In the genomic region with DNA sequence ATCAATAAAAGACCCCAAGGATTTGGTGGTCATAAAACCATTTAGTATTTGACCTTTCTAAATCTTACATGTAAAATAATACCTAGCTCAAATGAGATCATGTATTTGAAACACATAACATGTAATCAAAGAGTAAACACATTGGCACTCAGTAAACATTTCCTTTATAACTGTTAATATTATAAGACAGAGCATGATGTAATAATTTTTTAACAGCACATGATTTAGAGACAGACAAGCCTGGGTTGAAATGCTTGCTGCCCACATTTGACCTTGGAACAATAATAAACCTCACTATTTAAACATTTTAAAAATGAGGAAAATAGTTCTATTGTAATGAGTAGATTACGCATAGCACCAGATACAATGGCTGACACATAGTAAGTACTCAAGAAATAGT, we compare ENCODE assay signal across 21 cellular contexts.
A peak's percentile ranks its signal among the peaks of the same experiment; 100 is the strongest.
DNase-seq lines count a peak whose midpoint lies in the region; ATAC-seq, FAIRE-seq and TF ChIP-seq lines count a peak whose summit lies in the region.
"Had no signal": no experiment of that assay in that cellular context is flagged by ENCODE, and none has a peak within 500 bp of the region (broad histone marks: within the 10 kb centered on the region; RNA-seq: fewer than 3 reads in every experiment).

No MANE protein-coding gene starts in this region.

- H3K9me3 Mint-ChIP-seq in GM23338: no peaks in the 10 kb centered on the region
- H3K9me3 Mint-ChIP-seq in progenitor cell of endocrine pancreas (ENCODE audit: low read depth): no peaks in the 10 kb centered on the region
- H3K9me3 Mint-ChIP-seq: CD8-positive, alpha-beta T cell; H9 had no signal

- H3K4me1 ChIP-seq in GM23338 (ENCODE audit: insufficient read depth) (peaks cover 10% of the 10 kb centered on the region), pancreas (peaks cover 0 to 8% (median 0%) of the 10 kb centered on the region in 3 donors)
- H3K4me1 ChIP-seq: BLaER1, Caco-2 had no signal

- H3K27ac Mint-ChIP-seq in GM23338: 0 out of 2 replicates have a peak overlapping the region, but pooled peaks have one; percentile 22
- H3K27ac Mint-ChIP-seq in progenitor cell of endocrine pancreas: no peak overlapping the region
- H3K27ac Mint-ChIP-seq: B cell; CD4-positive, CD25-positive, alpha-beta regulatory T cell; CD8-positive, alpha-beta T cell had no signal

- no peaks in the 10 kb centered on the region for H4K20me1 ChIP-seq in GM23338 (replicated peaks; ENCODE audit: insufficient read depth)
- H4K20me1 ChIP-seq: BLaER1 had no signal

- no peak for FAIRE-seq in pancreas (lab: Jason Lieb, UNC)
- FAIRE-seq: G401.6, GM12892 had no signal

- H3K4me3 Mint-ChIP-seq in GM23338 (no peak overlapping the region), progenitor cell of endocrine pancreas (ENCODE audit: low read depth) (no peak overlapping the region)
- H3K4me3 Mint-ChIP-seq: B cell; CD4-positive, CD25-positive, alpha-beta regulatory T cell; CD8-positive, alpha-beta T cell; H9 had no signal

- WGBS in pancreas, 2 donors: 68 to 71% methylated on average over 1 of the region's 1 CpG

- no peaks in the 10 kb centered on the region for H3K36me3 Mint-ChIP-seq in GM23338 (ENCODE audit: low read depth)
- no peaks in the 10 kb centered on the region for H3K36me3 Mint-ChIP-seq in progenitor cell of endocrine pancreas (ENCODE audit: insufficient read depth)
- H3K36me3 Mint-ChIP-seq: CD4-positive, CD25-positive, alpha-beta regulatory T cell; CD8-positive, alpha-beta T cell had no signal

- DNase-seq in GM23338 (ENCODE audit: low spot score) (no peak), LNCaP clone FGC (ENCODE audit: low read depth) (peak; percentile 62), pancreas (no peak), medulla oblongata (ENCODE audit: extremely low spot score) (no peak), progenitor cell of endocrine pancreas (ENCODE audit: low spot score, unreplicated experiment) (no peak), DMS79 treated with DMSO at 0.1 percent for 48 hours (lab: John Stamatoyannopoulos, UW) (no peak)
- DNase-seq: Caco-2; CD4-positive, CD25-positive, alpha-beta regulatory T cell; CD8-positive, alpha-beta T cell; DMS153; DND-41; GM23248; H9 had no signal

- H3K27me3 ChIP-seq in GM23338 (ENCODE audit: insufficient read depth) (no peaks in the 10 kb centered on the region), pancreas (no peaks in the 10 kb centered on the region)
- H3K27me3 ChIP-seq: BLaER1 had no signal

- no peaks in the 10 kb centered on the region for H3K79me2 ChIP-seq in GM23338 (replicated peaks; ENCODE audit: insufficient read depth)

- H3K9me3 ChIP-seq in pancreas: no peaks in the 10 kb centered on the region
- H3K9me3 ChIP-seq: BLaER1, Caco-2 had no signal

- H3K4me1 Mint-ChIP-seq in GM23338: peaks cover 11% of the 10 kb centered on the region; the same call in 2 of the 3 replicates
- H3K4me1 Mint-ChIP-seq in progenitor cell of endocrine pancreas (ENCODE audit: low read depth): peaks cover 6% of the 10 kb centered on the region
- H3K4me1 Mint-ChIP-seq: B cell; CD4-positive, CD25-positive, alpha-beta regulatory T cell had no signal

- ATAC-seq in GM23338 (no peak), pancreas (peak in 3 of 4 donors; percentile 38 to 62 (median 55)), GM21526 (IDR thresholded peaks at IDR 0.05; ENCODE audit: low FRiP score, unreplicated experiment) (no peak)
- ATAC-seq: CD8-positive, alpha-beta T cell; HCT116 had no signal

- intact Hi-C loops in pancreas (cut with DNase I): no loop called here

- H3K36me3 ChIP-seq in GM23338 (ENCODE audit: insufficient read depth): no peaks in the 10 kb centered on the region
- H3K36me3 ChIP-seq in pancreas: no peaks in the 10 kb centered on the region
- H3K36me3 ChIP-seq: BLaER1 had no signal

- H3K27me3 Mint-ChIP-seq in GM23338 (ENCODE audit: insufficient read depth, low read depth, poor library complexity) (no peaks in the 10 kb centered on the region), progenitor cell of endocrine pancreas (no peaks in the 10 kb centered on the region)

- H3K4me3 ChIP-seq in GM23338 (no peak overlapping the region), LNCaP clone FGC (ENCODE audit: low read depth, low read length) (no peak overlapping the region), pancreas (no peak overlapping the region)
- H3K4me3 ChIP-seq: BLaER1, GM23248 had no signal

- H3K9me2 ChIP-seq in GM23338 (ENCODE audit: insufficient read depth): no peaks in the 10 kb centered on the region

- H2AFZ ChIP-seq in GM23338: no peak overlapping the region
- H2AFZ ChIP-seq: GM23248 had no signal

- H3F3A ChIP-seq in GM23338 (replicated peaks; ENCODE audit: low read depth): no peaks in the 10 kb centered on the region

- TF ChIP-seq CTCF in GM23338 (conservative IDR thresholded peaks at IDR 0.05; ENCODE audit: low read depth in 2 of 2) (no peak), LNCaP clone FGC (IDR thresholded peaks at IDR 0.05; ENCODE audit: control insufficient read depth, extremely low read depth, insufficient read depth) (no peak), VCaP (conservative IDR thresholded peaks at IDR 0.05) (no peak), pancreas (IDR thresholded peaks at IDR 0.05) (no peak), progenitor cell of endocrine pancreas (IDR thresholded peaks at IDR 0.05; ENCODE audit: unreplicated experiment) (no peak)

- H3K27ac ChIP-seq in GM23338 (ENCODE audit: low read depth): no peak overlapping the region
- peak overlapping the region; percentile 60 for H3K27ac ChIP-seq in VCaP
- no peak overlapping the region for H3K27ac ChIP-seq in pancreas
- H3K27ac ChIP-seq: BLaER1, C4-2B, GM23248 had no signal

- H3K4me2 ChIP-seq in GM23338: no peak overlapping the region
- H3K4me2 ChIP-seq: BLaER1 had no signal

TF ChIP-seq in GM23338, 12 proteins besides CTCF, POLR2A, EP300 and RAD21 (continues in another document):
- TF ChIP-seq, protein P1, sequence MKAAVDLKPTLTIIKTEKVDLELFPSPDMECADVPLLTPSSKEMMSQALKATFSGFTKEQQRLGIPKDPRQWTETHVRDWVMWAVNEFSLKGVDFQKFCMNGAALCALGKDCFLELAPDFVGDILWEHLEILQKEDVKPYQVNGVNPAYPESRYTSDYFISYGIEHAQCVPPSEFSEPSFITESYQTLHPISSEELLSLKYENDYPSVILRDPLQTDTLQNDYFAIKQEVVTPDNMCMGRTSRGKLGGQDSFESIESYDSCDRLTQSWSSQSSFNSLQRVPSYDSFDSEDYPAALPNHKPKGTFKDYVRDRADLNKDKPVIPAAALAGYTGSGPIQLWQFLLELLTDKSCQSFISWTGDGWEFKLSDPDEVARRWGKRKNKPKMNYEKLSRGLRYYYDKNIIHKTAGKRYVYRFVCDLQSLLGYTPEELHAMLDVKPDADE (IDR thresholded peaks at IDR 0.05): no peak
- TF ChIP-seq CREB1 (CRISPR knock-in tag; IDR thresholded peaks at IDR 0.05; ENCODE audit: low read depth) (no peak), EZH2 (IDR thresholded peaks at IDR 0.05; ENCODE audit: low read depth, unreplicated experiment) (no peak), ZNF331 (CRISPR knock-in tag; IDR thresholded peaks at IDR 0.05; ENCODE audit: low read depth) (no peak), JUNB (IDR thresholded peaks at IDR 0.05; ENCODE audit: unreplicated experiment) (no peak), NANOG (IDR thresholded peaks at IDR 0.05; ENCODE audit: borderline replicate concordance) (no peak), ZNF114 (CRISPR knock-in tag; IDR thresholded peaks at IDR 0.05) (no peak), POLR2AphosphoS5 (IDR thresholded peaks at IDR 0.05; ENCODE audit: low read depth) (no peak), STAT1 (IDR thresholded peaks at IDR 0.05; ENCODE audit: unreplicated experiment) (no peak)
- TF ChIP-seq, protein P2, sequence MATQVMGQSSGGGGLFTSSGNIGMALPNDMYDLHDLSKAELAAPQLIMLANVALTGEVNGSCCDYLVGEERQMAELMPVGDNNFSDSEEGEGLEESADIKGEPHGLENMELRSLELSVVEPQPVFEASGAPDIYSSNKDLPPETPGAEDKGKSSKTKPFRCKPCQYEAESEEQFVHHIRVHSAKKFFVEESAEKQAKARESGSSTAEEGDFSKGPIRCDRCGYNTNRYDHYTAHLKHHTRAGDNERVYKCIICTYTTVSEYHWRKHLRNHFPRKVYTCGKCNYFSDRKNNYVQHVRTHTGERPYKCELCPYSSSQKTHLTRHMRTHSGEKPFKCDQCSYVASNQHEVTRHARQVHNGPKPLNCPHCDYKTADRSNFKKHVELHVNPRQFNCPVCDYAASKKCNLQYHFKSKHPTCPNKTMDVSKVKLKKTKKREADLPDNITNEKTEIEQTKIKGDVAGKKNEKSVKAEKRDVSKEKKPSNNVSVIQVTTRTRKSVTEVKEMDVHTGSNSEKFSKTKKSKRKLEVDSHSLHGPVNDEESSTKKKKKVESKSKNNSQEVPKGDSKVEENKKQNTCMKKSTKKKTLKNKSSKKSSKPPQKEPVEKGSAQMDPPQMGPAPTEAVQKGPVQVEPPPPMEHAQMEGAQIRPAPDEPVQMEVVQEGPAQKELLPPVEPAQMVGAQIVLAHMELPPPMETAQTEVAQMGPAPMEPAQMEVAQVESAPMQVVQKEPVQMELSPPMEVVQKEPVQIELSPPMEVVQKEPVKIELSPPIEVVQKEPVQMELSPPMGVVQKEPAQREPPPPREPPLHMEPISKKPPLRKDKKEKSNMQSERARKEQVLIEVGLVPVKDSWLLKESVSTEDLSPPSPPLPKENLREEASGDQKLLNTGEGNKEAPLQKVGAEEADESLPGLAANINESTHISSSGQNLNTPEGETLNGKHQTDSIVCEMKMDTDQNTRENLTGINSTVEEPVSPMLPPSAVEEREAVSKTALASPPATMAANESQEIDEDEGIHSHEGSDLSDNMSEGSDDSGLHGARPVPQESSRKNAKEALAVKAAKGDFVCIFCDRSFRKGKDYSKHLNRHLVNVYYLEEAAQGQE (IDR thresholded peaks at IDR 0.05; ENCODE audit: unreplicated experiment): no peak

Comparison
In these comparisons a context has a peak if more than half of its experiments do, and no peak if none do; other contexts are left out.
1. ATAC-seq: peak in pancreas (3 of 4); none in GM23338 (single experiment) and GM21526 (single experiment).